ENCODE assay signal across 12 cellular contexts in genomic region chr16:704552-705380, GRCh38. TPM values are rescaled to one million over a fixed set of nuclear protein-coding genes. Genes with fewer than 3 reads are reported as not detected.
DNase-seq lines count a peak whose midpoint lies in the region; FAIRE-seq and TF ChIP-seq lines count a peak whose summit lies in the region.
"Had no signal": no experiment of that assay in that cellular context is flagged by ENCODE, and none has a peak within 500 bp of the region (broad histone marks: within the 10 kb centered on the region; RNA-seq: fewer than 3 reads in every experiment).

No MANE protein-coding gene starts in this region.

- FAIRE-seq in bronchial epithelial cell (lab: Jason Lieb, UNC) (no peak), small intestine (lab: Jason Lieb, UNC) (no peak)
- FAIRE-seq: keratinocyte had no signal

- H3K9me3 ChIP-seq in small intestine (ENCODE audit: control insufficient read depth, low read depth) = no peaks in the 10 kb centered on the region

- H3K4me3 ChIP-seq in bronchial epithelial cell (ENCODE audit: low read depth, low read length) = peak overlapping the region; percentile 17
- H3K4me3 ChIP-seq in small intestine (ENCODE audit: low read depth in 1 of 2, low read length in 2 of 2) = no peak overlapping the region

- peaks cover 58% of the 10 kb centered on the region for H3K27me3 Mint-ChIP-seq in T-helper 2 cell treated with Interferon-gamma antibody and Interleukin-4, amounts not matched to agents 5 μg/mL and 100 μg/mL, for 36 hours (ENCODE audit: low read depth)

- no peak for DNase-seq in T-helper 2 cell treated with Interferon-gamma antibody and Interleukin-4, amounts not matched to agents 5 μg/mL and 100 μg/mL, for 36 hours (ENCODE audit: low spot score)
- DNase-seq in T-helper 2 cell (no peak), bronchial epithelial cell (ENCODE audit: low read depth) (no peak), small intestine (no peak)
- no peak for DNase-seq in stimulated activated naive CD4-positive, alpha-beta T cell (lab: John Stamatoyannopoulos, UW)
- DNase-seq: activated CD4-positive, alpha-beta T cell treated with anti-CD3 and anti-CD28 coated beads for 48 hours; activated effector memory CD4-positive, alpha-beta T cell treated with anti-CD3 and anti-CD28 coated beads, Interleukin-2, amount 50 U/mL, for 16 hours had no signal

- H3K36me3 ChIP-seq in bronchial epithelial cell (ENCODE audit: control insufficient read depth, insufficient read depth, low read length) (no peaks in the 10 kb centered on the region), small intestine (ENCODE audit: control insufficient read depth in 2 of 2, insufficient read depth in 2 of 2, low read length in 2 of 2) (no peaks in the 10 kb centered on the region)

- H3K27me3 ChIP-seq in bronchial epithelial cell (ENCODE audit: control insufficient read depth, insufficient read depth, low read length) = peaks cover 45% of the 10 kb centered on the region
- peaks cover 29 to 54% of the 10 kb centered on the region in 2 donors for H3K27me3 ChIP-seq in small intestine (ENCODE audit: control insufficient read depth in 2 of 2, insufficient read depth in 2 of 2, low read length in 2 of 2)

- H3K36me3 Mint-ChIP-seq in T-helper 2 cell treated with Interferon-gamma antibody and Interleukin-4, amounts not matched to agents 5 μg/mL and 100 μg/mL, for 36 hours (ENCODE audit: low read depth) = no peaks in the 10 kb centered on the region
- H3K36me3 Mint-ChIP-seq: natural killer cell treated with Interleukin-12 subunit alpha and Interleukin-12 subunit beta and Interleukin-15 and Interleukin-18, amount 100 ng/mL, for 72 hours had no signal

- 10 to 12% (median 11%) methylated on average over 37 to 50 of the region's 50 CpGs for WGBS in small intestine, 3 donors

- no peaks in the 10 kb centered on the region for H3K4me1 Mint-ChIP-seq in T-helper 2 cell treated with Interferon-gamma antibody and Interleukin-4, amounts not matched to agents 5 μg/mL and 100 μg/mL, for 36 hours (ENCODE audit: low read depth)
- H3K4me1 Mint-ChIP-seq: central memory CD8-positive, alpha-beta T cell; stimulated activated effector memory CD8-positive, alpha-beta T cell treated with anti-CD3 and anti-CD28 coated beads, Interleukin-12 subunit alpha, Interleukin-12 subunit beta, amount 100 ng/mL, for 72 hours had no signal

- no peak for TF ChIP-seq CTCF in bronchial epithelial cell (IDR thresholded peaks at IDR 0.05; ENCODE audit: insufficient read depth, low read length, severe bottlenecking)

- H3K4me1 ChIP-seq in small intestine (ENCODE audit: control insufficient read depth in 2 of 2, insufficient read depth in 1 of 2, low read depth in 1 of 2, low read length in 1 of 2) = no peaks in the 10 kb centered on the region

- no peaks in the 10 kb centered on the region for H3K9me3 Mint-ChIP-seq in T-helper 2 cell treated with Interferon-gamma antibody and Interleukin-4, amounts not matched to agents 5 μg/mL and 100 μg/mL, for 36 hours
- H3K9me3 Mint-ChIP-seq: central memory CD8-positive, alpha-beta T cell; natural killer cell treated with Interleukin-12 subunit alpha and Interleukin-12 subunit beta and Interleukin-15 and Interleukin-18, amount 100 ng/mL, for 72 hours; stimulated activated effector memory CD8-positive, alpha-beta T cell treated with anti-CD3 and anti-CD28 coated beads, Interleukin-12 subunit alpha, Interleukin-12 subunit beta, amount 100 ng/mL, for 72 hours had no signal

- H3K27ac ChIP-seq in temporal lobe (ENCODE audit: low read depth, low read length) = peak overlapping the region; percentile 5
- no peak overlapping the region for H3K27ac ChIP-seq in small intestine (ENCODE audit: low read depth in 1 of 2, low read length in 1 of 2)

- peak overlapping the region; percentile 24 for H3K4me3 Mint-ChIP-seq in T-helper 2 cell treated with Interferon-gamma antibody and Interleukin-4, amounts not matched to agents 5 μg/mL and 100 μg/mL, for 36 hours
- H3K4me3 Mint-ChIP-seq: central memory CD8-positive, alpha-beta T cell; natural killer cell treated with Interleukin-12 subunit alpha and Interleukin-12 subunit beta and Interleukin-15 and Interleukin-18, amount 100 ng/mL, for 72 hours; stimulated activated effector memory CD8-positive, alpha-beta T cell treated with anti-CD3 and anti-CD28 coated beads, Interleukin-12 subunit alpha, Interleukin-12 subunit beta, amount 100 ng/mL, for 72 hours had no signal

- no peak overlapping the region for H3K27ac Mint-ChIP-seq in T-helper 2 cell treated with Interferon-gamma antibody and Interleukin-4, amounts not matched to agents 5 μg/mL and 100 μg/mL, for 36 hours
- H3K27ac Mint-ChIP-seq: natural killer cell treated with Interleukin-12 subunit alpha and Interleukin-12 subunit beta and Interleukin-15 and Interleukin-18, amount 100 ng/mL, for 72 hours; stimulated activated effector memory CD8-positive, alpha-beta T cell treated with anti-CD3 and anti-CD28 coated beads, Interleukin-12 subunit alpha, Interleukin-12 subunit beta, amount 100 ng/mL, for 72 hours had no signal

RNA-seq across cellular contexts. Expression of gene FBXL16, which starts 0.8 kb away (rescaled TPM):
- total RNA-seq in bronchial epithelial cell (0.53 and 0.64 TPM in 2 replicates), temporal lobe (9.3 TPM)
- 1 to 10 TPM in 2 of 3 donors, under 1 TPM in 1; 0.81 to 3.4 (median 1.3) TPM for polyA plus RNA-seq in small intestine

RNA-seq across cellular contexts. Expression of gene METRN, which starts 10.2 kb away (rescaled TPM):
- 63.7 and 143 TPM in 2 replicates for total RNA-seq in bronchial epithelial cell
- 6.9 TPM for total RNA-seq in temporal lobe
- 10 to 100 TPM in 2 of 3 donors, 1 to 10 TPM in 1; 4.9 to 14.1 (median 11.5) TPM for polyA plus RNA-seq in small intestine

RNA-seq across cellular contexts. Expression of gene WDR24, which starts 14.6 kb away (rescaled TPM):
- total RNA-seq in bronchial epithelial cell = 3.4 and 4.0 TPM in 2 replicates
- 3.7 TPM for total RNA-seq in temporal lobe
- polyA plus RNA-seq in small intestine = 1 to 10 TPM; 5.4 to 9.8 (median 8.9) TPM

RNA-seq across cellular contexts. Expression of gene ANTKMT, which starts 16.2 kb away (rescaled TPM):
- total RNA-seq in bronchial epithelial cell (23.3 and 35.0 TPM in 2 replicates), temporal lobe (12.3 TPM)
- 10 to 100 TPM; 36.5 to 55.5 (median 39.7) TPM for polyA plus RNA-seq in small intestine

RNA-seq across cellular contexts. Expression of gene JMJD8, which starts 20.6 kb away (rescaled TPM):
- total RNA-seq in bronchial epithelial cell (15.9 and 16.8 TPM in 2 replicates), temporal lobe (15.5 TPM)
- polyA plus RNA-seq in small intestine = 10 to 100 TPM; 23.0 to 46.2 (median 23.2) TPM
